In the genomic region with DNA sequence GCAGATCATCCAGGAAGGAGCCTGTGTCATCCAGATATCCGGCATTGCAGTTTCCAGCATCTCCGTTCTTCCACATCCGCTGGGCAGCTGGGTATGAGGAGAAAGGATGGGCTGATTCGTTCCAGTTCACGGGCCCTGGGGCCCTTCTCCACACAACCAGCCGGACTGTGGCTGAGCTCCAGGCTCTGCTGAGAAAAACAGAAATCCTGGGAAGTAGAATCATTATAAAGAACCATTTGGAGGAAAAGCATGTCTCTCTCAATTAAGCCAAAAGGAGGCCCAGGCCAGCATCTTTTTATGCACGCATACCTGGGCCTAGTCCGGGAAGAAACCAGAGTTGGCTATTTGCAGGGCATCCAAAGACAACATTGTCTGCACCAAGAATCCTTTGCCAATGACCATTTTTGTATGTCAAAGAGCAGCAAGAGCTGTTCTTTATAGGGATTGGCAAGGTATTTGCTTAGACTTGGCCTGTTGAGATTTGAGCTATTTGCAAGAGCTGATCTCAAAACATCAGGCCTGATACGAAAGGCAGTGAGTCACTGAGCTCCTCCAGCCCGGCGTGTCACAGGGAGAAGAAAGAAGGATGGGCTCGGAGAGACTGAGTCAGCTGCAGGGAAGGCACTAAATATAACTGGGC, we compare ENCODE assay signal across 11 cellular contexts.
DNase-seq lines count a peak whose midpoint lies in the region; TF ChIP-seq lines count a peak whose summit lies in the region.
"Had no signal": no experiment of that assay in that cellular context is flagged by ENCODE, and none has a peak within 500 bp of the region (broad histone marks: within the 10 kb centered on the region; RNA-seq: fewer than 3 reads in every experiment).

No MANE protein-coding gene starts in this region.

- H3K27ac Mint-ChIP-seq in osteocyte (ENCODE audit: unreplicated experiment) (peak overlapping the region; percentile 85), CD14-positive monocyte (no peak overlapping the region)
- H3K27ac Mint-ChIP-seq: B cell; stimulated activated naive CD8-positive, alpha-beta T cell treated with anti-CD3 and anti-CD28 coated beads, Interleukin-15, Interleukin-2, amounts not matched to agents 100 ng/mL and 50 ng/mL, for 24 hours had no signal

- H3K4me3 Mint-ChIP-seq in osteocyte (ENCODE audit: unreplicated experiment) (no peak overlapping the region), CD14-positive monocyte (no peak overlapping the region)
- H3K4me3 Mint-ChIP-seq: B cell; stimulated activated naive CD8-positive, alpha-beta T cell treated with anti-CD3 and anti-CD28 coated beads, Interleukin-15, Interleukin-2, amounts not matched to agents 100 ng/mL and 50 ng/mL, for 24 hours had no signal

- in situ Hi-C loops in HAP-1 (cut with MboI; ENCODE audit: low sequenced_read_pairs) = no loop called here

- H3K9me3 ChIP-seq in SK-N-SH (no peaks in the 10 kb centered on the region), HAP-1 (no peaks in the 10 kb centered on the region)

- H3K4me1 Mint-ChIP-seq in osteocyte (ENCODE audit: unreplicated experiment) (peaks cover 62% of the 10 kb centered on the region), CD14-positive monocyte (no peaks in the 10 kb centered on the region)
- H3K4me1 Mint-ChIP-seq: B cell had no signal

- peaks cover 14% of the 10 kb centered on the region for H3F3A ChIP-seq in SK-N-SH (replicated peaks; ENCODE audit: insufficient read depth)

- H4K20me1 ChIP-seq in SK-N-SH (ENCODE audit: insufficient read depth) = peaks cover 4% of the 10 kb centered on the region; the same call in 1 of the 2 replicates

- H3K4me2 ChIP-seq in SK-N-SH = no peak overlapping the region

- intact Hi-C loops in CD14-positive monocyte (cut with micrococcal nuclease) = no loop called here

- H3K9ac ChIP-seq in SK-N-SH = no peak overlapping the region

- no peaks in the 10 kb centered on the region for H3K9me2 ChIP-seq in SK-N-SH

- H3K27me3 Mint-ChIP-seq in osteocyte (ENCODE audit: unreplicated experiment) (no peaks in the 10 kb centered on the region), CD14-positive monocyte (ENCODE audit: low read depth in 3 of 3) (peaks cover 8 to 30% (median 12%) of the 10 kb centered on the region in 3 donors)

- H3K4me1 ChIP-seq in SK-N-SH (ENCODE audit: control insufficient read depth in 1 of 2, insufficient read depth in 2 of 2, low read depth in 1 of 2, low read length in 1 of 2) = no peaks in the 10 kb centered on the region
- H3K4me1 ChIP-seq in HAP-1 = no peaks in the 10 kb centered on the region

- no peak overlapping the region for H2AFZ ChIP-seq in SK-N-SH (ENCODE audit: low read depth)

- WGBS in SK-N-SH (ENCODE audit: low lambda C conversion rate) = 36% methylated on average over 12 of the region's 12 CpGs

- TF ChIP-seq RAD21 in SK-N-SH (IDR thresholded peaks at IDR 0.05; ENCODE audit: low read length) = no peak

- no peaks in the 10 kb centered on the region for H3K36me3 ChIP-seq in SK-N-SH (replicated peaks in 1 of 2; ENCODE audit: control insufficient read depth in 1 of 2, insufficient read depth in 2 of 2, low read length in 1 of 2)
- H3K36me3 ChIP-seq in HAP-1 (replicated peaks) = no peaks in the 10 kb centered on the region

- H3K36me3 Mint-ChIP-seq in osteocyte (ENCODE audit: unreplicated experiment) = no peaks in the 10 kb centered on the region
- H3K36me3 Mint-ChIP-seq in CD14-positive monocyte = no peaks in the 10 kb centered on the region

- TF ChIP-seq EP300 in SK-N-SH (IDR thresholded peaks at IDR 0.05; ENCODE audit: borderline replicate concordance in 1 of 2, low read depth in 1 of 2, low read length in 1 of 2) = no peak

- DNase-seq in AG08395 (ENCODE audit: low spot score) (peak; percentile 95), SK-N-SH (no peak), fibroblast of the conjunctiva (ENCODE audit: low read depth) (peak; percentile 92), osteocyte (ENCODE audit: extremely low spot score, unreplicated experiment) (no peak), NCI-H748 treated with DMSO at 0.1 percent for 48 hours (lab: John Stamatoyannopoulos, UW) (no peak), CD14-positive monocyte (ENCODE audit: low spot score) (no peak), HAP-1 (ENCODE audit: low spot score in 2 of 2) (no peak)
- no peak for DNase-seq in stimulated activated CD4-positive, alpha-beta T cell treated with anti-CD3 and anti-CD28 coated beads, Interleukin-4, amount 100 ng/mL, for 24 hours
- DNase-seq: NCI-H82 had no signal

- H3K9me3 Mint-ChIP-seq in osteocyte (ENCODE audit: unreplicated experiment) (no peaks in the 10 kb centered on the region), CD14-positive monocyte (peaks cover 0 to 2% (median 0%) of the 10 kb centered on the region in 7 donors)
- H3K9me3 Mint-ChIP-seq: stimulated activated naive CD8-positive, alpha-beta T cell treated with anti-CD3 and anti-CD28 coated beads, Interleukin-15, Interleukin-2, amounts not matched to agents 100 ng/mL and 50 ng/mL, for 24 hours had no signal

- CTCF ChIA-PET in SK-N-SH (lab: Yijun Ruan, JAX) = interaction anchor here (0.6 to 1.5 kb wide), 2 partner anchors 55 to 871 kb away, joined by 3 to 6 read pairs; no protein-coding TSS in a partner anchor

- H3K4me3 ChIP-seq in SK-N-SH (ENCODE audit: low read depth in 2 of 2, low read length in 1 of 2) = no peak overlapping the region
- H3K4me3 ChIP-seq in HAP-1 = no peak overlapping the region

- POLR2A ChIA-PET in SK-N-SH (lab: Yijun Ruan, JAX) = no interaction called here

- peaks cover 21% of the 10 kb centered on the region; the same call in 1 of the 2 replicates for H3K27me3 ChIP-seq in SK-N-SH (ENCODE audit: insufficient read depth)
- H3K27me3 ChIP-seq in HAP-1 (ENCODE audit: low read depth) = peaks cover 30% of the 10 kb centered on the region

- no peak for TF ChIP-seq CTCF in SK-N-SH (IDR thresholded peaks at IDR 0.05)
- TF ChIP-seq CTCF in osteocyte (IDR thresholded peaks at IDR 0.05) = no peak
- no peak for TF ChIP-seq CTCF in CD14-positive monocyte (IDR thresholded peaks at IDR 0.05)

- no peaks in the 10 kb centered on the region for H3K79me2 ChIP-seq in SK-N-SH (ENCODE audit: insufficient read depth)

- H3K27ac ChIP-seq in SK-N-SH (ENCODE audit: low read depth in 2 of 2, low read length in 1 of 2) = 0 out of 4 replicates have a peak overlapping the region, but pooled peaks of 1 of the 2 experiments have one; percentile 23

TF ChIP-seq in SK-N-SH, 30 proteins besides CTCF, POLR2A, EP300 and RAD21:
- TF ChIP-seq NFIC (IDR thresholded peaks at IDR 0.05; ENCODE audit: borderline replicate concordance) = no peak
- TF ChIP-seq, protein P1, sequence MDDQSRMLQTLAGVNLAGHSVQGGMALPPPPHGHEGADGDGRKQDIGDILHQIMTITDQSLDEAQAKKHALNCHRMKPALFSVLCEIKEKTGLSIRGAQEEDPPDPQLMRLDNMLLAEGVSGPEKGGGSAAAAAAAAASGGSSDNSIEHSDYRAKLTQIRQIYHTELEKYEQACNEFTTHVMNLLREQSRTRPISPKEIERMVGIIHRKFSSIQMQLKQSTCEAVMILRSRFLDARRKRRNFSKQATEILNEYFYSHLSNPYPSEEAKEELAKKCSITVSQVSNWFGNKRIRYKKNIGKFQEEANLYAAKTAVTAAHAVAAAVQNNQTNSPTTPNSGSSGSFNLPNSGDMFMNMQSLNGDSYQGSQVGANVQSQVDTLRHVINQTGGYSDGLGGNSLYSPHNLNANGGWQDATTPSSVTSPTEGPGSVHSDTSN (IDR thresholded peaks at IDR 0.05) = 0 out of 2 replicates have a peak, but pooled peaks have one; percentile 8

Comparison
In these comparisons a context has a peak if more than half of its experiments do, and no peak if none do; other contexts are left out.
1. DNase-seq: peak in AG08395 (single experiment) and fibroblast of the conjunctiva (single experiment); none in SK-N-SH (single experiment), osteocyte (single experiment), NCI-H748 treated with DMSO at 0.1 percent for 48 hours (single experiment), CD14-positive monocyte (single experiment), HAP-1 (0 of 2) and stimulated activated CD4-positive, alpha-beta T cell treated with anti-CD3 and anti-CD28 coated beads, Interleukin-4, amount 100 ng/mL, for 24 hours (single experiment).